In genomic region chr7:120990468-120991118, GRCh38 we compare ENCODE assay signal across 1 cellular context.
TF ChIP-seq lines count a peak whose summit lies in the region.

No MANE protein-coding gene starts in this region.

TF ChIP-seq in K562, 482 proteins besides CTCF, POLR2A, EP300 and RAD21 (continued from another document and continues in another):
- 0 out of 2 replicates have a peak, but pooled peaks have one; percentile 23 for TF ChIP-seq MGA (IDR thresholded peaks at IDR 0.05)
- TF ChIP-seq LARP7 (IDR thresholded peaks at IDR 0.05), result 0 out of 2 replicates have a peak, but pooled peaks have one; percentile 58
- 0 out of 2 replicates have a peak, but pooled peaks have one; percentile 30 for TF ChIP-seq ATF6 (CRISPR knock-in tag; IDR thresholded peaks at IDR 0.05)
- TF ChIP-seq FOXJ2 (tag; IDR thresholded peaks at IDR 0.05), result 0 out of 2 replicates have a peak, but pooled peaks have one; percentile 41
- TF ChIP-seq ZBTB40 (IDR thresholded peaks at IDR 0.05), result 0 out of 2 replicates have a peak, but pooled peaks have one; percentile 22
- TF ChIP-seq ZBTB40 (CRISPR knock-in tag; IDR thresholded peaks at IDR 0.05), result no peak
- TF ChIP-seq C11orf30 (IDR thresholded peaks at IDR 0.05; ENCODE audit: low read depth), result no peak
- no peak for TF ChIP-seq XRCC4 (IDR thresholded peaks at IDR 0.05; ENCODE audit: extremely low read depth, insufficient read depth, insufficient read length)
- peak; percentile 47; the same call in 1 of the 2 replicates for TF ChIP-seq FOXM1 (IDR thresholded peaks at IDR 0.05; ENCODE audit: low read depth)
- TF ChIP-seq FOXM1 (CRISPR knock-in tag; IDR thresholded peaks at IDR 0.05; ENCODE audit: low read depth), result no peak
- TF ChIP-seq MNT (conservative IDR thresholded peaks at IDR 0.05), result peak; percentile 61 to 81
- peak; percentile 97 for TF ChIP-seq MLLT1 (IDR thresholded peaks at IDR 0.05)
- peak; percentile 46; the same call in 1 of the 2 replicates for TF ChIP-seq ZFP1 (CRISPR knock-in tag; IDR thresholded peaks at IDR 0.05)
- peak in 1 of 2 experiments; percentile 38; a peak in 2 of 4 replicates for TF ChIP-seq TBL1XR1 (IDR thresholded peaks at IDR 0.05; ENCODE audit: low read length in 2 of 2)
- peak; percentile 81; the same call in 1 of the 2 replicates for TF ChIP-seq NKRF (IDR thresholded peaks at IDR 0.05; ENCODE audit: borderline replicate concordance)
- no peak for TF ChIP-seq SAFB2 (IDR thresholded peaks at IDR 0.05; ENCODE audit: borderline replicate concordance, low read depth, low read length, severe bottlenecking)
